In the genomic region with DNA sequence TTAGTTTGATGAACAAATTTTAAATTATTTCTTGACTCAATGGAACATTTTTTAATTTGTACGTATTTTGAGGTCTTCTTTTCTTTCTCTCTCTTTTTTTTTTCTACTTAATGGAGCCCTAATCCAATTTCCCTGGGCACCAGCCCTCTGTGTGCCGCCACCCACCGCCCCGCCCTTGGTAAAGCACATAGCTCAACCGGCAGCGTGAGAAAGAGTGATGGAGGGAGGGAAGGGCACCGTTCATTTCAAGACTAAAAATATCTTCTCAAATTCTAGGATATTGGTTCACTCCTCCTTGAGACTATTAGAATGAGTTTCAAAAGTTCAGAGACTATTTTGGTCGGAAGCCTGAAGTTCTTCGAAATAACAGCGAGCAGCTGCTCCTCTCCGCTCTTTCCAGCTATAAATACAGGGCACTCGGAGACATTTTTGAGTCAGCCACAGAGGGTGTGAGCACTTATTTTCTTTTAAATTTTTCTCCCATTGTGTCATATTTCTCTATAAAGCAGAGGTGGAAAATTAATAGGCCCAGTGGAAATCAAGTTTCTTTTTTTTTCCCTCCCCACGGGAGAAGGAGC, we compare ENCODE assay signal across 17 cellular contexts.
"Had no signal": no experiment of that assay in that cellular context is flagged by ENCODE, and none has a peak within 500 bp of the region (broad histone marks: within the 10 kb centered on the region; RNA-seq: fewer than 3 reads in every experiment).

No MANE protein-coding gene starts in this region.

- DNase-seq: activated CD4-positive, alpha-beta T cell treated with anti-CD3 and anti-CD28 coated beads, Interleukin-2, amount 50 U/mL, for 4 hours; activated CD4-positive, CD25-positive, alpha-beta regulatory T cell treated with anti-CD3 and anti-CD28 coated beads, Interleukin-2, amount 50 U/mL, for 72 hours; activated CD8-positive, alpha-beta memory T cell treated with anti-CD3 and anti-CD28 coated beads, Interleukin-2, amount 10 ng/mL, durations not matched to agents 7 days and 5 days; activated effector memory CD4-positive, alpha-beta T cell treated with Interleukin-2 at 50 U/mL for 16 hours; activated T-cell treated with anti-CD3 and anti-CD28 coated beads, Interleukin-2, amount 50 U/mL, for 24 hours; anterior cingulate cortex; colonic mucosa; effector CD4-positive, alpha-beta T cell; hippocampal formation; mesendoderm; retina; upper lobe of right lung had no signal

- H3K4me1 ChIP-seq: colonic mucosa, parathyroid adenoma, upper lobe of right lung had no signal

- H3K4me3 ChIP-seq: cardiac muscle cell, colonic mucosa, smooth muscle cell, upper lobe of right lung had no signal

- ATAC-seq: activated CD8-positive, alpha-beta memory T cell treated with anti-CD3 and anti-CD28 coated beads, Interleukin-2, amount 10 ng/mL, durations not matched to agents 7 days and 5 days; stimulated activated effector memory CD8-positive, alpha-beta T cell treated with anti-CD3 and anti-CD28 coated beads, Interleukin-12 subunit alpha, Interleukin-12 subunit beta, amount 100 ng/mL, for 72 hours; upper lobe of right lung had no signal

- H3K27ac Mint-ChIP-seq: activated CD8-positive, alpha-beta memory T cell treated with anti-CD3 and anti-CD28 coated beads, Interleukin-2, amount 10 ng/mL, durations not matched to agents 7 days and 5 days; activated naive CD8-positive, alpha-beta T cell; activated T-cell treated with anti-CD3 and anti-CD28 coated beads, Interleukin-2, amount 50 U/mL, for 24 hours; stimulated activated effector memory CD8-positive, alpha-beta T cell treated with anti-CD3 and anti-CD28 coated beads, Interleukin-12 subunit alpha, Interleukin-12 subunit beta, amount 100 ng/mL, for 72 hours had no signal

- H3K4me2 ChIP-seq: smooth muscle cell had no signal

- H3K79me2 ChIP-seq: parathyroid adenoma had no signal

- H3K4me3 Mint-ChIP-seq: activated CD8-positive, alpha-beta memory T cell treated with anti-CD3 and anti-CD28 coated beads, Interleukin-2, amount 10 ng/mL, durations not matched to agents 7 days and 5 days; activated naive CD8-positive, alpha-beta T cell; activated T-cell treated with anti-CD3 and anti-CD28 coated beads, Interleukin-2, amount 50 U/mL, for 24 hours; stimulated activated effector memory CD8-positive, alpha-beta T cell treated with anti-CD3 and anti-CD28 coated beads, Interleukin-12 subunit alpha, Interleukin-12 subunit beta, amount 100 ng/mL, for 72 hours had no signal

- H3K9ac ChIP-seq: parathyroid adenoma had no signal

- H3K27me3 Mint-ChIP-seq: activated T-cell treated with anti-CD3 and anti-CD28 coated beads, Interleukin-2, amount 50 U/mL, for 24 hours had no signal

- H3K27ac ChIP-seq: cardiac muscle cell, colonic mucosa, parathyroid adenoma, upper lobe of right lung had no signal

- H3K36me3 ChIP-seq: cardiac muscle cell, colonic mucosa, upper lobe of right lung had no signal

- H3K36me3 Mint-ChIP-seq: activated naive CD8-positive, alpha-beta T cell; stimulated activated effector memory CD8-positive, alpha-beta T cell treated with anti-CD3 and anti-CD28 coated beads, Interleukin-12 subunit alpha, Interleukin-12 subunit beta, amount 100 ng/mL, for 72 hours had no signal

- H3K4me1 Mint-ChIP-seq: activated CD8-positive, alpha-beta memory T cell treated with anti-CD3 and anti-CD28 coated beads, Interleukin-2, amount 10 ng/mL, durations not matched to agents 7 days and 5 days; stimulated activated effector memory CD8-positive, alpha-beta T cell treated with anti-CD3 and anti-CD28 coated beads, Interleukin-12 subunit alpha, Interleukin-12 subunit beta, amount 100 ng/mL, for 72 hours had no signal

- H3K27me3 ChIP-seq: cardiac muscle cell, colonic mucosa, upper lobe of right lung had no signal

- H2AFZ ChIP-seq: parathyroid adenoma had no signal

- H3K9me3 ChIP-seq: colonic mucosa, upper lobe of right lung had no signal

- H3K9me3 Mint-ChIP-seq: activated T-cell treated with anti-CD3 and anti-CD28 coated beads, Interleukin-2, amount 50 U/mL, for 24 hours; stimulated activated effector memory CD8-positive, alpha-beta T cell treated with anti-CD3 and anti-CD28 coated beads, Interleukin-12 subunit alpha, Interleukin-12 subunit beta, amount 100 ng/mL, for 72 hours had no signal
